Comparison of ENCODE assay signal across 1 cellular context in the genomic region with DNA sequence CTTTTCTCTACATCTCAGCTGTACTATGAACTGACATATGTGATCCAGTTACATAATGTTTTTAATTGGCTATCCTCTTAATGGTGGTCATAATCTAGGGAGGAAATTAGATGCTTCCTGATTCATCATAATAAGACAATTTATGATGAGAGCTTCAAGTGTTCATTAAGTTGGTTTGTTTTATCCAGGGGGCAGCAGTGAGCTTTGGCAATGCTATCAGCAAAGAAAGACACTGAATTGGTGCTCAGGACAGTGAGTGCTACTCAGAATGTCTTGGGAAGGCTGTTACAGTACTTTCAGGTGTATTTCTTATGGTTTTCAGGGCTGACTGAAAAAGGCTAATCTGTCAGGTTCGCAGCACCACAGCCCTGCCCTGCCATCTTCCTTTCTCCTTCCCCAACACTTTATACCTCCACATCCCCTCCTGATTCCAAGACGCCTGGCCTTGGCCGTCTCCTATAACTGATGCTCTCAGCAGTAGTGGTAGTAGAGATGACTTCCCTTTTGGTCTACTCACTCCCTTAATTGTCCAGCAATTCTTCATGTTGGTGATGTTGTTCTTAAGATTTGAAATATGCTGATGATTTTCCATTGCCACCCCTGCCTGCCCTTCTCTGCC.
TF ChIP-seq lines count a peak whose summit lies in the region.

No MANE protein-coding gene starts in this region.

TF ChIP-seq in HCT116, 20 proteins besides CTCF, POLR2A, EP300 and RAD21 (continued from another document):
- TF ChIP-seq, protein P1, sequence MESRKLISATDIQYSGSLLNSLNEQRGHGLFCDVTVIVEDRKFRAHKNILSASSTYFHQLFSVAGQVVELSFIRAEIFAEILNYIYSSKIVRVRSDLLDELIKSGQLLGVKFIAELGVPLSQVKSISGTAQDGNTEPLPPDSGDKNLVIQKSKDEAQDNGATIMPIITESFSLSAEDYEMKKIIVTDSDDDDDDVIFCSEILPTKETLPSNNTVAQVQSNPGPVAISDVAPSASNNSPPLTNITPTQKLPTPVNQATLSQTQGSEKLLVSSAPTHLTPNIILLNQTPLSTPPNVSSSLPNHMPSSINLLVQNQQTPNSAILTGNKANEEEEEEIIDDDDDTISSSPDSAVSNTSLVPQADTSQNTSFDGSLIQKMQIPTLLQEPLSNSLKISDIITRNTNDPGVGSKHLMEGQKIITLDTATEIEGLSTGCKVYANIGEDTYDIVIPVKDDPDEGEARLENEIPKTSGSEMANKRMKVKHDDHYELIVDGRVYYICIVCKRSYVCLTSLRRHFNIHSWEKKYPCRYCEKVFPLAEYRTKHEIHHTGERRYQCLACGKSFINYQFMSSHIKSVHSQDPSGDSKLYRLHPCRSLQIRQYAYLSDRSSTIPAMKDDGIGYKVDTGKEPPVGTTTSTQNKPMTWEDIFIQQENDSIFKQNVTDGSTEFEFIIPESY (IDR thresholded peaks at IDR 0.05; ENCODE audit: extremely low read depth, insufficient replicate concordance, low read length), result no peak
- TF ChIP-seq TCF7L2 (IDR thresholded peaks at IDR 0.05; ENCODE audit: borderline replicate concordance, extremely low read depth, insufficient read depth, insufficient read length), result no peak
- no peak for TF ChIP-seq ELF1 (IDR thresholded peaks at IDR 0.05; ENCODE audit: borderline replicate concordance, low read depth)
- TF ChIP-seq, protein P2, sequence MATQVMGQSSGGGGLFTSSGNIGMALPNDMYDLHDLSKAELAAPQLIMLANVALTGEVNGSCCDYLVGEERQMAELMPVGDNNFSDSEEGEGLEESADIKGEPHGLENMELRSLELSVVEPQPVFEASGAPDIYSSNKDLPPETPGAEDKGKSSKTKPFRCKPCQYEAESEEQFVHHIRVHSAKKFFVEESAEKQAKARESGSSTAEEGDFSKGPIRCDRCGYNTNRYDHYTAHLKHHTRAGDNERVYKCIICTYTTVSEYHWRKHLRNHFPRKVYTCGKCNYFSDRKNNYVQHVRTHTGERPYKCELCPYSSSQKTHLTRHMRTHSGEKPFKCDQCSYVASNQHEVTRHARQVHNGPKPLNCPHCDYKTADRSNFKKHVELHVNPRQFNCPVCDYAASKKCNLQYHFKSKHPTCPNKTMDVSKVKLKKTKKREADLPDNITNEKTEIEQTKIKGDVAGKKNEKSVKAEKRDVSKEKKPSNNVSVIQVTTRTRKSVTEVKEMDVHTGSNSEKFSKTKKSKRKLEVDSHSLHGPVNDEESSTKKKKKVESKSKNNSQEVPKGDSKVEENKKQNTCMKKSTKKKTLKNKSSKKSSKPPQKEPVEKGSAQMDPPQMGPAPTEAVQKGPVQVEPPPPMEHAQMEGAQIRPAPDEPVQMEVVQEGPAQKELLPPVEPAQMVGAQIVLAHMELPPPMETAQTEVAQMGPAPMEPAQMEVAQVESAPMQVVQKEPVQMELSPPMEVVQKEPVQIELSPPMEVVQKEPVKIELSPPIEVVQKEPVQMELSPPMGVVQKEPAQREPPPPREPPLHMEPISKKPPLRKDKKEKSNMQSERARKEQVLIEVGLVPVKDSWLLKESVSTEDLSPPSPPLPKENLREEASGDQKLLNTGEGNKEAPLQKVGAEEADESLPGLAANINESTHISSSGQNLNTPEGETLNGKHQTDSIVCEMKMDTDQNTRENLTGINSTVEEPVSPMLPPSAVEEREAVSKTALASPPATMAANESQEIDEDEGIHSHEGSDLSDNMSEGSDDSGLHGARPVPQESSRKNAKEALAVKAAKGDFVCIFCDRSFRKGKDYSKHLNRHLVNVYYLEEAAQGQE (IDR thresholded peaks at IDR 0.05; ENCODE audit: low read depth), result no peak
- TF ChIP-seq JUND (IDR thresholded peaks at IDR 0.05), result no peak
TF ChIP-seq in HCT116: peak in this region for 3.
